8 cellular contexts compared by ENCODE assay signal in genomic region chr5:65102501-65102825, GRCh38.
DNase-seq lines count a peak whose midpoint lies in the region; ATAC-seq, FAIRE-seq and TF ChIP-seq lines count a peak whose summit lies in the region.

No MANE protein-coding gene starts in this region.

- DNase-seq in astrocyte (ENCODE audit: low read depth) (no peak), uterus (no peak), NCI-H774 (lab: John Stamatoyannopoulos, UW) (no peak), AG20443 (ENCODE audit: low spot score) (no peak), NOMO-1 (lab: John Stamatoyannopoulos, UW; ENCODE audit: unreplicated experiment in 2 of 2) (no peak)

- ATAC-seq in HG02840 (IDR thresholded peaks at IDR 0.05; ENCODE audit: low FRiP score, unreplicated experiment) = peak; percentile 7

- no peaks in the 10 kb centered on the region for H3K36me3 ChIP-seq in ES-I3 (ENCODE audit: insufficient read depth, low read length)
- no peaks in the 10 kb centered on the region for H3K36me3 ChIP-seq in astrocyte (ENCODE audit: insufficient read depth, low read length)
- no peaks in the 10 kb centered on the region for H3K36me3 ChIP-seq in liver (ENCODE audit: control insufficient read depth in 4 of 4, insufficient read depth in 3 of 4, low read depth in 1 of 4, low read length in 3 of 4)
- H3K36me3 ChIP-seq in uterus = no peaks in the 10 kb centered on the region

- H3K4me1 ChIP-seq in ES-I3 (ENCODE audit: insufficient read depth, low read length) (peaks cover 12% of the 10 kb centered on the region), astrocyte (ENCODE audit: insufficient read depth, low read length) (peaks cover 13% of the 10 kb centered on the region), liver (ENCODE audit: control insufficient read depth in 4 of 4, insufficient read depth in 4 of 4, low read length in 3 of 4) (peaks cover 0 to 8% (median 1%) of the 10 kb centered on the region in 4 donors), uterus (no peaks in the 10 kb centered on the region)

- peaks cover 3% of the 10 kb centered on the region for H3K9me3 Mint-ChIP-seq in astrocyte (ENCODE audit: unreplicated experiment)

- H2AFZ ChIP-seq in astrocyte (ENCODE audit: low read depth, low read length) = peak overlapping the region; percentile 93

- H3K27me3 ChIP-seq in astrocyte (ENCODE audit: insufficient read depth, low read length) (no peaks in the 10 kb centered on the region), liver (ENCODE audit: control insufficient read depth in 4 of 4, insufficient read depth in 4 of 4, low read length in 3 of 4) (no peaks in the 10 kb centered on the region), uterus (no peaks in the 10 kb centered on the region)

- peak overlapping the region; percentile 81 for H3K4me2 ChIP-seq in astrocyte (ENCODE audit: low read length)

- no peak overlapping the region for H3K27ac Mint-ChIP-seq in astrocyte (ENCODE audit: unreplicated experiment)

- no peaks in the 10 kb centered on the region for H4K20me1 ChIP-seq in astrocyte (ENCODE audit: insufficient read depth, low read length)

- TF ChIP-seq CTCF in astrocyte (IDR thresholded peaks at IDR 0.05; ENCODE audit: insufficient read depth, low read depth, low read length) (no peak), liver (IDR thresholded peaks at IDR 0.05; ENCODE audit: low read depth, low read length, missing input control) (no peak), uterus (IDR thresholded peaks at IDR 0.05) (no peak)

- H3K36me3 Mint-ChIP-seq in astrocyte (ENCODE audit: low read depth, unreplicated experiment) = peaks cover 4% of the 10 kb centered on the region

- no peak for TF ChIP-seq POLR2A in uterus (IDR thresholded peaks at IDR 0.05)

- H3K4me3 Mint-ChIP-seq in astrocyte (ENCODE audit: unreplicated experiment) = peak overlapping the region; percentile 58

- no peaks in the 10 kb centered on the region for H3K79me2 ChIP-seq in astrocyte (ENCODE audit: insufficient read depth, low read length)

- peaks cover 13% of the 10 kb centered on the region for H3K4me1 Mint-ChIP-seq in astrocyte (ENCODE audit: low read depth, unreplicated experiment)

- no peak for FAIRE-seq in astrocyte (lab: Jason Lieb, UNC)

- no peaks in the 10 kb centered on the region for H3K9me3 ChIP-seq in ES-I3 (ENCODE audit: control insufficient read depth, insufficient read depth, low read length)
- no peaks in the 10 kb centered on the region for H3K9me3 ChIP-seq in astrocyte (ENCODE audit: insufficient read depth, low read depth, low read length)
- H3K9me3 ChIP-seq in liver (ENCODE audit: control insufficient read depth in 4 of 4, low read length in 3 of 4) = no peaks in the 10 kb centered on the region
- no peaks in the 10 kb centered on the region for H3K9me3 ChIP-seq in uterus

- no peak for TF ChIP-seq RAD21 in liver (IDR thresholded peaks at IDR 0.05)

- H3K4me3 ChIP-seq in astrocyte (ENCODE audit: insufficient read depth, low read depth, low read length) = peak overlapping the region; percentile 46
- peak overlapping the region; percentile 22 to 65 (median 61) for H3K4me3 ChIP-seq in liver (ENCODE audit: low read depth in 1 of 3, low read length in 3 of 3)
- H3K4me3 ChIP-seq in uterus = peak overlapping the region in 1 of 2 donors; percentile 56

- peak overlapping the region; percentile 73 for H3K27ac ChIP-seq in astrocyte (ENCODE audit: low read depth, low read length)
- H3K27ac ChIP-seq in liver (ENCODE audit: low read depth in 1 of 2, low read length in 2 of 2) = peak overlapping the region in 1 of 2 donors; percentile 66
- peak overlapping the region; percentile 67 to 87 for H3K27ac ChIP-seq in uterus

- 49% methylated on average over 7 of the region's 7 CpGs for WGBS in liver

- intact Hi-C loops in uterus (cut with DNase I; ENCODE audit: low total_unique reads) = loop anchor here (10.0 kb wide), 1 partner anchor 138 kb away; no protein-coding TSS in a partner anchor

- peak overlapping the region; percentile 74 for H3K9ac ChIP-seq in ES-I3 (ENCODE audit: low read depth, low read length)
- H3K9ac ChIP-seq in astrocyte (ENCODE audit: low read length) = peak overlapping the region; percentile 79
- H3K9ac ChIP-seq in liver (ENCODE audit: low read depth in 1 of 2, low read length in 2 of 2) = peak overlapping the region in 1 of 2 donors; percentile 57

- H3K27me3 Mint-ChIP-seq in astrocyte (ENCODE audit: low read depth, unreplicated experiment) = peaks cover 2% of the 10 kb centered on the region

TF ChIP-seq in liver, 16 proteins besides CTCF, POLR2A, EP300 and RAD21:
- TF ChIP-seq ATF3 (IDR thresholded peaks at IDR 0.05) (no peak), MAX (IDR thresholded peaks at IDR 0.05) (no peak), NR2F2 (IDR thresholded peaks at IDR 0.05) (no peak), JUND (IDR thresholded peaks at IDR 0.05) (no peak), FOXA1 (IDR thresholded peaks at IDR 0.05) (no peak), YY1 (IDR thresholded peaks at IDR 0.05) (no peak), FOXA2 (IDR thresholded peaks at IDR 0.05) (no peak), EGR1 (IDR thresholded peaks at IDR 0.05; ENCODE audit: low read depth in 2 of 2) (no peak), REST (IDR thresholded peaks at IDR 0.05) (no peak), TAF1 (conservative IDR thresholded peaks at IDR 0.05) (no peak), GABPA (IDR thresholded peaks at IDR 0.05 in 1 of 2, conservative IDR thresholded peaks at IDR 0.05 in 1 of 2) (no peak), RXRA (IDR thresholded peaks at IDR 0.05) (no peak), ZBTB33 (IDR thresholded peaks at IDR 0.05) (no peak)
